Comparison of ENCODE assay signal across 1 cellular context in the genomic region with DNA sequence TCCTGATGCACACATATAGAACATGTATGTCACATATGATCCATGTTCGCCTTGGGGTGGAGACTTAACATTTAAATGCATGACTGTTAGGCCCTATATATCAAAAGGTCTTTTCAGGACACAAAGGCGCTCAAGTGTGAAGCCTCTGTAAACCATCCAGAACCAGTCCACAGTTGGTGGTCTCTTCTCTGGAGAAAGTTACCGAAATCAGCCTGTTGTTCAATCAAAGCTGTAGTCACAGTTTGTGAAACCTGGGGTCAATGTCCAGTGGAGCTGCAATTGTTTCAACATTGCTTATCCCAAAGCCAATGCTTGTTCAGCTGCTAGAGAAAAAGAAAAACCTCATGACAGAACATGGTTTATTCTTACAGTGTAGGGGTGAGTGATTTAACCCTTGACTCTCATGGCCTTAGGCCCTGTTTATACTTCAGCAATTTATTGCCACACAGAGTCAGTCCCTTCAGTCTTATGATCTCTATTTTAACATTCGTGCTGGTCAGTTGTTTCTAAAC.
TF ChIP-seq lines count a peak whose summit lies in the region.

No MANE protein-coding gene starts in this region.

TF ChIP-seq in HepG2, 621 proteins besides CTCF, POLR2A, EP300 and RAD21 (continued from another document and continues in another):
- TF ChIP-seq, protein P1, sequence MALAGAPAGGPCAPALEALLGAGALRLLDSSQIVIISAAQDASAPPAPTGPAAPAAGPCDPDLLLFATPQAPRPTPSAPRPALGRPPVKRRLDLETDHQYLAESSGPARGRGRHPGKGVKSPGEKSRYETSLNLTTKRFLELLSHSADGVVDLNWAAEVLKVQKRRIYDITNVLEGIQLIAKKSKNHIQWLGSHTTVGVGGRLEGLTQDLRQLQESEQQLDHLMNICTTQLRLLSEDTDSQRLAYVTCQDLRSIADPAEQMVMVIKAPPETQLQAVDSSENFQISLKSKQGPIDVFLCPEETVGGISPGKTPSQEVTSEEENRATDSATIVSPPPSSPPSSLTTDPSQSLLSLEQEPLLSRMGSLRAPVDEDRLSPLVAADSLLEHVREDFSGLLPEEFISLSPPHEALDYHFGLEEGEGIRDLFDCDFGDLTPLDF (CRISPR knock-in tag; IDR thresholded peaks at IDR 0.05), result no peak
- TF ChIP-seq SOX5 (CRISPR knock-in tag; IDR thresholded peaks at IDR 0.05; ENCODE audit: borderline replicate concordance), result peak; percentile 91
- TF ChIP-seq KLF9 (CRISPR knock-in tag; IDR thresholded peaks at IDR 0.05; ENCODE audit: low read depth), result 0 out of 2 replicates have a peak, but pooled peaks have one; percentile 23
- TF ChIP-seq HOXD1 (CRISPR knock-in tag; IDR thresholded peaks at IDR 0.05), result no peak
- no peak for TF ChIP-seq ZBTB14 (CRISPR knock-in tag; IDR thresholded peaks at IDR 0.05)
- peak; percentile 82; the same call in 1 of the 2 replicates for TF ChIP-seq ZNF331 (CRISPR knock-in tag; IDR thresholded peaks at IDR 0.05)
- no peak for TF ChIP-seq ZNF746 (CRISPR knock-in tag; IDR thresholded peaks at IDR 0.05)
- TF ChIP-seq ATF7 (IDR thresholded peaks at IDR 0.05), result no peak
- no peak for TF ChIP-seq ATF7 (CRISPR knock-in tag; IDR thresholded peaks at IDR 0.05)
- TF ChIP-seq PLRG1 (conservative IDR thresholded peaks at IDR 0.05), result no peak
- TF ChIP-seq ZNF550 (CRISPR knock-in tag; IDR thresholded peaks at IDR 0.05; ENCODE audit: borderline replicate concordance), result no peak
- peak; percentile 43; the same call in 1 of the 2 replicates for TF ChIP-seq ZNF724P (CRISPR knock-in tag; IDR thresholded peaks at IDR 0.05; ENCODE audit: borderline replicate concordance)
- TF ChIP-seq SOX6 (IDR thresholded peaks at IDR 0.05), result no peak
- peak; percentile 90 for TF ChIP-seq SOX6 (CRISPR knock-in tag; IDR thresholded peaks at IDR 0.05)
- TF ChIP-seq TGIF2 (CRISPR knock-in tag; IDR thresholded peaks at IDR 0.05), result no peak
- TF ChIP-seq RBM22 (optimal IDR thresholded peaks at IDR 0.05; ENCODE audit: low read length), result peak; percentile 37
- TF ChIP-seq ZNF607 (CRISPR knock-in tag; IDR thresholded peaks at IDR 0.05; ENCODE audit: borderline replicate concordance), result no peak
- peak; percentile 99 for TF ChIP-seq HNF4A (CRISPR knock-in tag; IDR thresholded peaks at IDR 0.05)
- no peak for TF ChIP-seq ZBTB49 (CRISPR knock-in tag; IDR thresholded peaks at IDR 0.05; ENCODE audit: borderline replicate concordance)
- peak; percentile 61; the same call in 1 of the 2 replicates for TF ChIP-seq IKZF5 (CRISPR knock-in tag; IDR thresholded peaks at IDR 0.05)
- peak; percentile 64; the same call in 1 of the 2 replicates for TF ChIP-seq HDAC2 (CRISPR knock-in tag; IDR thresholded peaks at IDR 0.05)
- TF ChIP-seq HIC2 (CRISPR knock-in tag; IDR thresholded peaks at IDR 0.05; ENCODE audit: low read depth), result no peak
- TF ChIP-seq FOSL2 (CRISPR knock-in tag; IDR thresholded peaks at IDR 0.05), result peak; percentile 57
- TF ChIP-seq TCF12 (IDR thresholded peaks at IDR 0.05), result no peak
- no peak for TF ChIP-seq TCF12 (CRISPR knock-in tag; IDR thresholded peaks at IDR 0.05)
- TF ChIP-seq AGO2 (optimal IDR thresholded peaks at IDR 0.05; ENCODE audit: low read depth, low read length), result no peak
- TF ChIP-seq PPARG (CRISPR knock-in tag; conservative IDR thresholded peaks at IDR 0.05), result no peak
- no peak for TF ChIP-seq ZNF468 (CRISPR knock-in tag; IDR thresholded peaks at IDR 0.05)
- no peak for TF ChIP-seq ZNF513 (CRISPR knock-in tag; conservative IDR thresholded peaks at IDR 0.05)
- no peak for TF ChIP-seq TAF15 (IDR thresholded peaks at IDR 0.05; ENCODE audit: low read depth, low read length, poor library complexity, severe bottlenecking)
- no peak for TF ChIP-seq ZNF570 (CRISPR knock-in tag; IDR thresholded peaks at IDR 0.05; ENCODE audit: borderline replicate concordance)
- TF ChIP-seq TEAD3 (CRISPR knock-in tag; optimal IDR thresholded peaks at IDR 0.05; ENCODE audit: borderline replicate concordance), result peak; percentile 59
- no peak for TF ChIP-seq NKX3-1 (CRISPR knock-in tag; IDR thresholded peaks at IDR 0.05)
- TF ChIP-seq ZNF674 (CRISPR knock-in tag; IDR thresholded peaks at IDR 0.05; ENCODE audit: low read depth), result no peak
- no peak; the same call in 1 of the 2 replicates for TF ChIP-seq FOXC1 (CRISPR knock-in tag; IDR thresholded peaks at IDR 0.05; ENCODE audit: borderline replicate concordance)
- TF ChIP-seq ZNF776 (CRISPR knock-in tag; IDR thresholded peaks at IDR 0.05), result no peak
- no peak for TF ChIP-seq XBP1 (CRISPR knock-in tag; IDR thresholded peaks at IDR 0.05)
- TF ChIP-seq TRIM24 (CRISPR knock-in tag; IDR thresholded peaks at IDR 0.05), result peak; percentile 94
- no peak for TF ChIP-seq ZNF34 (CRISPR knock-in tag; IDR thresholded peaks at IDR 0.05; ENCODE audit: borderline replicate concordance)
- TF ChIP-seq RFX1 (IDR thresholded peaks at IDR 0.05), result no peak
- no peak for TF ChIP-seq PCBP1 (IDR thresholded peaks at IDR 0.05; ENCODE audit: borderline replicate concordance, low read depth, low read length)
- TF ChIP-seq SP140L (CRISPR knock-in tag; IDR thresholded peaks at IDR 0.05; ENCODE audit: borderline replicate concordance), result no peak
- TF ChIP-seq BRF2 (CRISPR knock-in tag; IDR thresholded peaks at IDR 0.05), result no peak
- TF ChIP-seq HHEX (CRISPR knock-in tag; IDR thresholded peaks at IDR 0.05), result 0 out of 2 replicates have a peak, but pooled peaks have one; percentile 25
- no peak for TF ChIP-seq HNRNPH1 (optimal IDR thresholded peaks at IDR 0.05; ENCODE audit: low read depth, low read length)
- peak; percentile 71 for TF ChIP-seq PAXIP1 (CRISPR knock-in tag; conservative IDR thresholded peaks at IDR 0.05)
- no peak for TF ChIP-seq ZNF33B (CRISPR knock-in tag; IDR thresholded peaks at IDR 0.05)
- TF ChIP-seq, protein P2, sequence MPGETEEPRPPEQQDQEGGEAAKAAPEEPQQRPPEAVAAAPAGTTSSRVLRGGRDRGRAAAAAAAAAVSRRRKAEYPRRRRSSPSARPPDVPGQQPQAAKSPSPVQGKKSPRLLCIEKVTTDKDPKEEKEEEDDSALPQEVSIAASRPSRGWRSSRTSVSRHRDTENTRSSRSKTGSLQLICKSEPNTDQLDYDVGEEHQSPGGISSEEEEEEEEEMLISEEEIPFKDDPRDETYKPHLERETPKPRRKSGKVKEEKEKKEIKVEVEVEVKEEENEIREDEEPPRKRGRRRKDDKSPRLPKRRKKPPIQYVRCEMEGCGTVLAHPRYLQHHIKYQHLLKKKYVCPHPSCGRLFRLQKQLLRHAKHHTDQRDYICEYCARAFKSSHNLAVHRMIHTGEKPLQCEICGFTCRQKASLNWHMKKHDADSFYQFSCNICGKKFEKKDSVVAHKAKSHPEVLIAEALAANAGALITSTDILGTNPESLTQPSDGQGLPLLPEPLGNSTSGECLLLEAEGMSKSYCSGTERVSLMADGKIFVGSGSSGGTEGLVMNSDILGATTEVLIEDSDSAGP (CRISPR knock-in tag; IDR thresholded peaks at IDR 0.05; ENCODE audit: borderline replicate concordance), result no peak
- TF ChIP-seq ZNF235 (CRISPR knock-in tag; IDR thresholded peaks at IDR 0.05; ENCODE audit: borderline replicate concordance), result no peak
- 0 out of 2 replicates have a peak, but pooled peaks have one; percentile 26 for TF ChIP-seq ZNF670 (CRISPR knock-in tag; IDR thresholded peaks at IDR 0.05; ENCODE audit: borderline replicate concordance)
